In the genomic region with DNA sequence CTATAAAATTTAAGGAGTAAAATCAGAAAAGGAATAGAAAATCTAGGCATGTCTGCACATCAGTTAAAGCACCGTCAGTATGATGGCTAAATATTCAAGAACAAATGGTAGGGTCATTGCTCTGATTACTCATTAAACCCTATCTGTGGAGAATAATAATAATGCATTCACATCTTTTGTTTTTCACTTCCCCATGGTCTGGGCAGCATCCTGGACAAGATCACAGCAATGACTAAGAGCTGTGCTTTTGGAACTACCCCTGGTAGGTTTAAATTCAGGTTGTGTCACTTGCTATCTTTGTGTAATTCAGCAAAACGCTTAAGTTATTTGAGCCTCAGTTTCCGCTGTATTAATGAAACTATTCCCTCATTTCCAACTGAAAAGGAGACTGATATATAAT, we compare ENCODE assay signal across 17 cellular contexts. TPM values are rescaled to one million over a fixed set of nuclear protein-coding genes. Genes with fewer than 3 reads are reported as not detected.
DNase-seq lines count a peak whose midpoint lies in the region; ATAC-seq and TF ChIP-seq lines count a peak whose summit lies in the region.
"Had no signal": no experiment of that assay in that cellular context is flagged by ENCODE, and none has a peak within 500 bp of the region (broad histone marks: within the 10 kb centered on the region; RNA-seq: fewer than 3 reads in every experiment).

No MANE protein-coding gene starts in this region.

- TF ChIP-seq CTCF in GM10248 (IDR thresholded peaks at IDR 0.05; ENCODE audit: control extremely low read depth, extremely low read depth, low read depth, missing control alignments) = no peak
- no peak for TF ChIP-seq CTCF in sigmoid colon (IDR thresholded peaks at IDR 0.05)

- TF ChIP-seq EP300 in sigmoid colon (IDR thresholded peaks at IDR 0.05) = no peak

- no peak overlapping the region for H3K27ac ChIP-seq in sigmoid colon
- H3K27ac ChIP-seq: A549, gastroesophageal sphincter, left lung, spleen had no signal

- no peaks in the 10 kb centered on the region for H3K27me3 ChIP-seq in sigmoid colon
- H3K27me3 ChIP-seq: gastroesophageal sphincter, left lung, spleen had no signal

- no peak overlapping the region for H3K4me3 ChIP-seq in sigmoid colon
- H3K4me3 ChIP-seq: A549, gastroesophageal sphincter, left lung, spleen had no signal

- ATAC-seq in GM21825 (IDR thresholded peaks at IDR 0.05; ENCODE audit: unreplicated experiment) = peak; percentile 97
- ATAC-seq in HG03159 (IDR thresholded peaks at IDR 0.05; ENCODE audit: unreplicated experiment) = peak; percentile 97
- no peak for ATAC-seq in left colon
- no peak for ATAC-seq in Right ventricle myocardium superior (ENCODE audit: poor library complexity)
- ATAC-seq: A549; activated CD8-positive, alpha-beta T cell treated with anti-CD3 and anti-CD28 coated beads for 36 hours; gastroesophageal sphincter; left lung had no signal

- intact Hi-C loops in left colon (cut with DNase I, micrococcal nuclease) = no loop called here
- intact Hi-C loops in sigmoid colon (cut with DNase I) = no loop called here
- intact Hi-C loops in Right ventricle myocardium superior (cut with DNase I) = no loop called here

- DNase-seq in GM10248 (ENCODE audit: extremely low spot score) = peak; percentile 42
- peak; percentile 13 for DNase-seq in GM19238 (ENCODE audit: insufficient read length, low spot score)
- DNase-seq in left colon = no peak
- DNase-seq in sigmoid colon = no peak
- no peak for DNase-seq in stimulated activated CD4-positive, alpha-beta T cell treated with anti-CD3 and anti-CD28 coated beads, Interleukin-4, amount 100 ng/mL, for 4 hours
- DNase-seq in Right ventricle myocardium superior = no peak
- DNase-seq: activated CD8-positive, alpha-beta T cell treated with anti-CD3 and anti-CD28 coated beads for 36 hours; DMS79 treated with DMSO at 0.1 percent for 48 hours; KG1; left lung; spleen; T-helper 2 cell had no signal

- CTCF ChIA-PET in GM10248 (lab: Yijun Ruan, JAX) = interaction anchor here (0.9 to 1.3 kb wide), 3 partner anchors 9 to 11 kb away, joined by 3 to 5 read pairs (median 4); no protein-coding TSS in a partner anchor

- no peak for TF ChIP-seq POLR2A in sigmoid colon (IDR thresholded peaks at IDR 0.05)

- POLR2A ChIA-PET in GM10248 (lab: Yijun Ruan, JAX) = no interaction called here

- no peaks in the 10 kb centered on the region for H3K4me1 ChIP-seq in sigmoid colon
- H3K4me1 ChIP-seq: A549, gastroesophageal sphincter, left lung had no signal

- WGBS in sigmoid colon, 2 donors = 72 to 85% methylated on average over 3 of the region's 3 CpGs

- peaks cover 0 to 6% (median 0%) of the 10 kb centered on the region in 4 donors for H3K9me3 ChIP-seq in sigmoid colon
- H3K9me3 ChIP-seq: A549, gastroesophageal sphincter had no signal

- H3K36me3 ChIP-seq in sigmoid colon = no peaks in the 10 kb centered on the region
- H3K36me3 ChIP-seq: gastroesophageal sphincter, left lung, spleen had no signal

RNA-seq across cellular contexts. Expression of a gene that starts 33.1 kb away (rescaled TPM):
- total RNA-seq in left colon = not detected
- total RNA-seq in sigmoid colon = not detected
- polyA plus RNA-seq in sigmoid colon = under 1 TPM in 1 of 3 donors, not detected in 2; 0.93 TPM
- total RNA-seq in Right ventricle myocardium superior = 0.22 TPM
- total RNA-seq: gastroesophageal sphincter, H1, left lung had no signal
- polyA plus RNA-seq: A549 had no signal

Comparison
In these comparisons a context has a peak if more than half of its experiments do, and no peak if none do; other contexts are left out.
1. DNase-seq: peak in GM10248 (single experiment) and GM19238 (single experiment); none in left colon (0 of 2), sigmoid colon (single experiment), stimulated activated CD4-positive, alpha-beta T cell treated with anti-CD3 and anti-CD28 coated beads, Interleukin-4, amount 100 ng/mL, for 4 hours (0 of 2) and Right ventricle myocardium superior (single experiment).
2. ATAC-seq: peak in GM21825 (single experiment) and HG03159 (single experiment); none in left colon (single experiment) and Right ventricle myocardium superior (single experiment).